ENCODE assay signal across 9 cellular contexts in genomic region chr7:101121996-101122932, GRCh38. TPM values are rescaled to one million over a fixed set of nuclear protein-coding genes. Genes with fewer than 3 reads are reported as not detected.
DNase-seq lines count a peak whose midpoint lies in the region; ATAC-seq and TF ChIP-seq lines count a peak whose summit lies in the region.
"Had no signal": no experiment of that assay in that cellular context is flagged by ENCODE, and none has a peak within 500 bp of the region (broad histone marks: within the 10 kb centered on the region; RNA-seq: fewer than 3 reads in every experiment).

No MANE protein-coding gene starts in this region.

- 23 to 27% methylated on average over 17 of the region's 17 CpGs for WGBS in body of pancreas, 2 donors

- CTCF ChIA-PET in CD4-positive, alpha-beta memory T cell (lab: Charles Lee; ENCODE audit: partially characterized antibody): interaction anchor here (9.1 kb wide), 1 partner anchor 21 kb away, joined by 69 read pairs; no protein-coding TSS in a partner anchor

- DNase-seq in CD4-positive, alpha-beta memory T cell: no peak
- peak; percentile 58 for DNase-seq in HuH-7 (ENCODE audit: low spot score)
- DNase-seq in body of pancreas: peak; percentile 39 to 69 (median 50)
- DNase-seq in kidney tubule cell (ENCODE audit: low spot score): peak; percentile 98
- no peak for DNase-seq in mesenteric fat pad (ENCODE audit: low spot score)
- DNase-seq in activated CD4-positive, alpha-beta T cell treated with anti-CD3 and anti-CD28 coated beads, Interleukin-2, amount 50 U/mL, for 4 hours: no peak
- DNase-seq in activated CD8-positive, alpha-beta memory T cell treated with anti-CD3 and anti-CD28 coated beads, Interleukin-2, amount 50 U/mL, for 4 hours: no peak

- no peaks in the 10 kb centered on the region for H3K9me3 Mint-ChIP-seq in CD4-positive, alpha-beta memory T cell

- peaks cover 4% of the 10 kb centered on the region for H3K27me3 ChIP-seq in CD4-positive, alpha-beta memory T cell (ENCODE audit: insufficient read depth, low read length)
- H3K27me3 ChIP-seq in body of pancreas: peaks cover 0 to 13% of the 10 kb centered on the region in 2 donors
- H3K27me3 ChIP-seq in stomach smooth muscle (ENCODE audit: control insufficient read depth in 1 of 2, insufficient read depth in 2 of 2, low read length in 2 of 2): no peaks in the 10 kb centered on the region

- peak in 2 of 3 donors; percentile 36 to 42 for TF ChIP-seq POLR2A in body of pancreas (IDR thresholded peaks at IDR 0.05)

- no peak overlapping the region for H3K27ac Mint-ChIP-seq in CD4-positive, alpha-beta memory T cell

- no peaks in the 10 kb centered on the region for H3K36me3 Mint-ChIP-seq in CD4-positive, alpha-beta memory T cell

- peak overlapping the region; percentile 84 to 95 for H3K9ac ChIP-seq in stomach smooth muscle (ENCODE audit: low read length in 2 of 2)
- H3K9ac ChIP-seq: KMS-11 had no signal

- POLR2A ChIA-PET in CD4-positive, alpha-beta memory T cell (lab: Charles Lee; ENCODE audit: partially characterized antibody): no interaction called here

- peaks cover 16 to 44% (median 27%) of the 10 kb centered on the region in 4 donors for H3K4me1 Mint-ChIP-seq in CD4-positive, alpha-beta memory T cell

- intact Hi-C loops in CD4-positive, alpha-beta memory T cell (cut with micrococcal nuclease): no loop called here
- intact Hi-C loops in body of pancreas (cut with DNase I): no loop called here

- H3K4me1 ChIP-seq in CD4-positive, alpha-beta memory T cell (ENCODE audit: insufficient read depth, low read length): peaks cover 21% of the 10 kb centered on the region
- H3K4me1 ChIP-seq in body of pancreas (peaks cover 14% of the 10 kb centered on the region), stomach smooth muscle (ENCODE audit: control insufficient read depth, insufficient read depth, low read length) (peaks cover 49% of the 10 kb centered on the region)

- no peak for TF ChIP-seq CTCF in body of pancreas (IDR thresholded peaks at IDR 0.05)

- H3K4me3 ChIP-seq in CD4-positive, alpha-beta memory T cell (ENCODE audit: low read length in 2 of 2): no peak overlapping the region
- no peak overlapping the region for H3K4me3 ChIP-seq in body of pancreas
- H3K4me3 ChIP-seq in stomach smooth muscle (ENCODE audit: low read length in 2 of 2): peak overlapping the region; percentile 71 to 75

- H3K27ac ChIP-seq in CD4-positive, alpha-beta memory T cell (ENCODE audit: low read depth, low read length): no peak overlapping the region
- peak overlapping the region in 3 of 4 donors; percentile 47 to 59 (median 54) for H3K27ac ChIP-seq in body of pancreas
- peak overlapping the region; percentile 91 for H3K27ac ChIP-seq in stomach smooth muscle (ENCODE audit: low read length)
- H3K27ac ChIP-seq: KMS-11 had no signal

- no peaks in the 10 kb centered on the region for H3K9me3 ChIP-seq in CD4-positive, alpha-beta memory T cell (ENCODE audit: control insufficient read depth in 1 of 2, low read length in 2 of 2)
- no peaks in the 10 kb centered on the region for H3K9me3 ChIP-seq in body of pancreas
- no peaks in the 10 kb centered on the region for H3K9me3 ChIP-seq in stomach smooth muscle (ENCODE audit: control insufficient read depth in 2 of 2, low read length in 2 of 2)

- peak; percentile 50 for ATAC-seq in body of pancreas

- no peaks in the 10 kb centered on the region for H3K36me3 ChIP-seq in CD4-positive, alpha-beta memory T cell (ENCODE audit: insufficient read depth, low read length)
- no peaks in the 10 kb centered on the region for H3K36me3 ChIP-seq in body of pancreas (replicated peaks in 1 of 2; ENCODE audit: insufficient read depth in 1 of 2, low read depth in 2 of 2)
- no peaks in the 10 kb centered on the region for H3K36me3 ChIP-seq in stomach smooth muscle (ENCODE audit: control insufficient read depth in 2 of 2, insufficient read depth in 2 of 2, low read length in 2 of 2)

- H3K27me3 Mint-ChIP-seq in CD4-positive, alpha-beta memory T cell: peaks cover 47 to 64% of the 10 kb centered on the region in 2 donors

- peak overlapping the region in 5 of 8 donors; percentile 15 to 49 (median 31) for H3K4me3 Mint-ChIP-seq in CD4-positive, alpha-beta memory T cell

RNA-seq across cellular contexts. Expression of gene SERPINE1, which starts 4.6 kb away (rescaled TPM):
- under 1 TPM; 0.11 to 0.20 TPM for total RNA-seq in CD4-positive, alpha-beta memory T cell
- not detected for polyA plus RNA-seq in CD4-positive, alpha-beta memory T cell
- 10 to 100 TPM; 20.2 to 36.3 TPM for total RNA-seq in body of pancreas
- total RNA-seq in mesenteric fat pad: 130 TPM

RNA-seq across cellular contexts. Expression of gene AP1S1, which starts 32.0 kb away (rescaled TPM):
- 10 to 100 TPM in 1 of 2 experiments, 1 to 10 TPM in 1; 8.8 to 10.8 TPM for total RNA-seq in CD4-positive, alpha-beta memory T cell
- polyA plus RNA-seq in CD4-positive, alpha-beta memory T cell: 1 to 10 TPM; 4.2 to 8.2 TPM
- total RNA-seq in body of pancreas: 10 to 100 TPM; 12.2 to 23.6 TPM
- 30.4 TPM for total RNA-seq in mesenteric fat pad

RNA-seq across cellular contexts. Expression of gene TRIM56, which starts 37.0 kb away (rescaled TPM):
- total RNA-seq in CD4-positive, alpha-beta memory T cell: 10 to 100 TPM; 79.4 to 81.1 TPM
- 10 to 100 TPM in 1 of 2 donors, 1 to 10 TPM in 1; 2.8 to 16.3 TPM for polyA plus RNA-seq in CD4-positive, alpha-beta memory T cell
- total RNA-seq in body of pancreas (10 to 100 TPM; 13.5 to 19.4 TPM), mesenteric fat pad (48.2 TPM)

RNA-seq across cellular contexts. Expression of gene VGF, which starts 43.1 kb away (rescaled TPM):
- total RNA-seq in CD4-positive, alpha-beta memory T cell: not detected
- polyA plus RNA-seq in CD4-positive, alpha-beta memory T cell: not detected
- total RNA-seq in body of pancreas: 1 to 10 TPM; 3.0 to 4.9 TPM
- 0.22 TPM for total RNA-seq in mesenteric fat pad

RNA-seq across cellular contexts. Expression of gene NAT16, which starts 57.8 kb away (rescaled TPM):
- total RNA-seq in CD4-positive, alpha-beta memory T cell: not detected
- not detected for polyA plus RNA-seq in CD4-positive, alpha-beta memory T cell
- total RNA-seq in body of pancreas (under 1 TPM in 1 of 2 donors, not detected in 1; 0.26 TPM), mesenteric fat pad (not detected)

Comparison
In these comparisons a context has a peak if more than half of its experiments do, and no peak if none do; other contexts are left out.
1. DNase-seq: peak in HuH-7 (single experiment), body of pancreas (4 of 4) and kidney tubule cell (single experiment); none in CD4-positive, alpha-beta memory T cell (0 of 5), mesenteric fat pad (single experiment), activated CD4-positive, alpha-beta T cell treated with anti-CD3 and anti-CD28 coated beads, Interleukin-2, amount 50 U/mL, for 4 hours (0 of 2) and activated CD8-positive, alpha-beta memory T cell treated with anti-CD3 and anti-CD28 coated beads, Interleukin-2, amount 50 U/mL, for 4 hours (single experiment).
2. H3K4me3 ChIP-seq: peak in stomach smooth muscle (2 of 2); none in CD4-positive, alpha-beta memory T cell (0 of 2) and body of pancreas (0 of 2).
3. RNA of gene SERPINE1, which starts 4.6 kb away (total RNA-seq): 130 TPM in mesenteric fat pad (single experiment) and 20.2 to 36.3 TPM in body of pancreas; 0.11 to 0.20 TPM in CD4-positive, alpha-beta memory T cell; every median in the first group is over 10 times any median in the second.